Comparison of ENCODE assay signal across 16 cellular contexts in genomic region chr3:44418549-44418948, GRCh38. TPM values are rescaled to one million over a fixed set of nuclear protein-coding genes. Genes with fewer than 3 reads are reported as not detected.
DNase-seq lines count a peak whose midpoint lies in the region; TF ChIP-seq lines count a peak whose summit lies in the region.
"Had no signal": no experiment of that assay in that cellular context is flagged by ENCODE, and none has a peak within 500 bp of the region (broad histone marks: within the 10 kb centered on the region; RNA-seq: fewer than 3 reads in every experiment).

No MANE protein-coding gene starts in this region.

- H3K9ac ChIP-seq in liver (ENCODE audit: low read depth in 1 of 2, low read length in 2 of 2), result no peak overlapping the region

- no peak overlapping the region for H3K27ac ChIP-seq in liver (ENCODE audit: low read depth in 1 of 2, low read length in 2 of 2)
- no peak overlapping the region for H3K27ac ChIP-seq in prostate gland
- H3K27ac ChIP-seq in testis, result no peak overlapping the region

- BruUV-seq in Caco-2 (replicated peaks; lab: Mats Ljungman, UMichigan), result no TSS peak

- H3K4me3 ChIP-seq in Caco-2 (ENCODE audit: low read depth, low read length) (no peak overlapping the region), choroid plexus epithelial cell (ENCODE audit: low read depth, low read length) (no peak overlapping the region), liver (ENCODE audit: low read depth in 1 of 3, low read length in 3 of 3) (no peak overlapping the region), prostate gland (no peak overlapping the region), testis (no peak overlapping the region)

- CTCF ChIA-PET in Caco-2 (lab: Charles Lee), result no interaction called here

- TF ChIP-seq CTCF in Caco-2 (IDR thresholded peaks at IDR 0.05; ENCODE audit: insufficient read depth in 1 of 2, low read depth in 1 of 2, low read length in 1 of 2, severe bottlenecking in 1 of 2, unreplicated experiment in 1 of 2) (peak; percentile 19 to 26), choroid plexus epithelial cell (conservative IDR thresholded peaks at IDR 0.05; ENCODE audit: low read depth, low read length) (peak; percentile 56), liver (IDR thresholded peaks at IDR 0.05; ENCODE audit: low read depth, low read length, missing input control) (peak; percentile 18), prostate gland (IDR thresholded peaks at IDR 0.05) (no peak), testis (IDR thresholded peaks at IDR 0.05) (peak in 1 of 3 experiments; percentile 2)

- H3K4me3 Mint-ChIP-seq in Caco-2 (ENCODE audit: unreplicated experiment), result no peak overlapping the region
- H3K4me3 Mint-ChIP-seq: CD8-positive, alpha-beta memory T cell; central memory CD8-positive, alpha-beta T cell had no signal

- H3K36me3 ChIP-seq in Caco-2 (ENCODE audit: control insufficient read depth, insufficient read depth, low read length), result no peaks in the 10 kb centered on the region
- H3K36me3 ChIP-seq in liver (ENCODE audit: control insufficient read depth in 4 of 4, insufficient read depth in 3 of 4, low read depth in 1 of 4, low read length in 3 of 4), result no peaks in the 10 kb centered on the region
- no peaks in the 10 kb centered on the region for H3K36me3 ChIP-seq in prostate gland
- H3K36me3 ChIP-seq in testis (ENCODE audit: low read depth, missing control alignments), result no peaks in the 10 kb centered on the region

- no peaks in the 10 kb centered on the region for H3K27me3 Mint-ChIP-seq in Caco-2 (ENCODE audit: insufficient read depth, unreplicated experiment)

- intact Hi-C loops in Caco-2 (cut with micrococcal nuclease; ENCODE audit: unreplicated experiment) (no loop called here), prostate gland (cut with DNase I) (no loop called here), testis (cut with DNase I; ENCODE audit: low total_unique reads) (no loop called here)

- POLR2A ChIA-PET in Caco-2 (lab: Charles Lee), result no interaction called here

- no peaks in the 10 kb centered on the region for H3K36me3 Mint-ChIP-seq in Caco-2 (ENCODE audit: insufficient read depth, unreplicated experiment)

- no peaks in the 10 kb centered on the region for H3K9me3 ChIP-seq in Caco-2
- H3K9me3 ChIP-seq in liver (ENCODE audit: control insufficient read depth in 4 of 4, low read length in 3 of 4), result no peaks in the 10 kb centered on the region
- H3K9me3 ChIP-seq in prostate gland, result no peaks in the 10 kb centered on the region
- H3K9me3 ChIP-seq in testis, result no peaks in the 10 kb centered on the region

- WGBS in liver, result 91% methylated on average over 2 of the region's 2 CpGs
- WGBS in prostate gland, result 82% methylated on average over 2 of the region's 2 CpGs
- WGBS in testis, 2 donors, result 79 to 88% methylated on average over 2 of the region's 2 CpGs

- TF ChIP-seq RAD21 in liver (IDR thresholded peaks at IDR 0.05), result peak in 1 of 2 donors; percentile 30

- H3K27me3 ChIP-seq in Caco-2 (replicated peaks; ENCODE audit: control insufficient read depth, insufficient read depth, low read length) (no peaks in the 10 kb centered on the region), liver (ENCODE audit: control insufficient read depth in 4 of 4, insufficient read depth in 4 of 4, low read length in 3 of 4) (no peaks in the 10 kb centered on the region), prostate gland (replicated peaks; ENCODE audit: insufficient read depth) (no peaks in the 10 kb centered on the region), testis (no peaks in the 10 kb centered on the region)

- no peaks in the 10 kb centered on the region for H3K4me1 ChIP-seq in Caco-2
- H3K4me1 ChIP-seq in liver (ENCODE audit: control insufficient read depth in 4 of 4, insufficient read depth in 4 of 4, low read length in 3 of 4), result no peaks in the 10 kb centered on the region
- no peaks in the 10 kb centered on the region for H3K4me1 ChIP-seq in prostate gland (replicated peaks)
- H3K4me1 ChIP-seq in testis, result no peaks in the 10 kb centered on the region

- peaks cover 13% of the 10 kb centered on the region for H3K9me3 Mint-ChIP-seq in Caco-2 (ENCODE audit: unreplicated experiment)
- H3K9me3 Mint-ChIP-seq: central memory CD8-positive, alpha-beta T cell had no signal

- no peaks in the 10 kb centered on the region for H3K4me1 Mint-ChIP-seq in Caco-2 (ENCODE audit: low read depth, unreplicated experiment)
- H3K4me1 Mint-ChIP-seq: CD8-positive, alpha-beta memory T cell; central memory CD8-positive, alpha-beta T cell had no signal

- TF ChIP-seq POLR2A in prostate gland (IDR thresholded peaks at IDR 0.05) (no peak), testis (IDR thresholded peaks at IDR 0.05) (no peak)

- no peak overlapping the region for H3K27ac Mint-ChIP-seq in Caco-2 (ENCODE audit: unreplicated experiment)

- no peak for DNase-seq in Caco-2
- peak; percentile 8 for DNase-seq in HT-29 (ENCODE audit: low spot score)
- DNase-seq in choroid plexus epithelial cell (ENCODE audit: low read depth), result no peak
- DNase-seq in prostate gland (ENCODE audit: low spot score), result no peak
- no peak for DNase-seq in testis
- DNase-seq in NCI-H748 (lab: John Stamatoyannopoulos, UW; ENCODE audit: unreplicated experiment), result no peak
- no peak for DNase-seq in AG08396 (ENCODE audit: low spot score)
- DNase-seq: activated CD4-positive, alpha-beta T cell treated with anti-CD3 and anti-CD28 coated beads for 48 hours; activated effector memory CD4-positive, alpha-beta T cell treated with Interleukin-2 at 50 U/mL for 16 hours; CD8-positive, alpha-beta memory T cell; NCI-H1694 treated with DMSO at 0.1 percent for 48 hours; nucleus accumbens; stimulated activated CD4-positive, alpha-beta T cell treated with anti-CD3 and anti-CD28 coated beads, Interleukin-1b, Interleukin-23, amount 100 ng/mL, for 48 hours; stimulated activated naive CD4-positive, alpha-beta T cell treated with Interleukin-2 at 50 U/mL for 16 hours had no signal

TF ChIP-seq in liver, 16 proteins besides CTCF, POLR2A, EP300 and RAD21:
- no peak for TF ChIP-seq HNF4G (IDR thresholded peaks at IDR 0.05)

RNA-seq across cellular contexts. Expression of gene ZNF445, which starts 58.9 kb away (rescaled TPM):
- total RNA-seq in Caco-2 (2022), result 19.0 TPM in 2 replicates
- 2.1 and 2.7 TPM in 2 replicates for total RNA-seq in HT-29 (2014; rRNA removed; shearing (Covaris generic))
- total RNA-seq in liver, result 1 to 10 TPM; 7.6 to 8.7 TPM
- 1 to 10 TPM; 2.1 to 2.2 TPM for polyA plus RNA-seq in liver
- 10 to 100 TPM; 10.8 to 17.9 TPM for total RNA-seq in prostate gland
- 10 to 100 TPM; 15.0 to 15.8 TPM for total RNA-seq in testis
- polyA plus RNA-seq in testis (ENCODE audit: insufficient read depth, low read depth, low replicate concordance), result 8.5 TPM

Comparison
In these comparisons a context has a peak if more than half of its experiments do, and no peak if none do; other contexts are left out.
1. CTCF ChIP-seq: peak in Caco-2 (2 of 2), choroid plexus epithelial cell (single experiment) and liver (single experiment); none in prostate gland (0 of 4).